Comparison of ENCODE assay signal across 14 cellular contexts in the genomic region with DNA sequence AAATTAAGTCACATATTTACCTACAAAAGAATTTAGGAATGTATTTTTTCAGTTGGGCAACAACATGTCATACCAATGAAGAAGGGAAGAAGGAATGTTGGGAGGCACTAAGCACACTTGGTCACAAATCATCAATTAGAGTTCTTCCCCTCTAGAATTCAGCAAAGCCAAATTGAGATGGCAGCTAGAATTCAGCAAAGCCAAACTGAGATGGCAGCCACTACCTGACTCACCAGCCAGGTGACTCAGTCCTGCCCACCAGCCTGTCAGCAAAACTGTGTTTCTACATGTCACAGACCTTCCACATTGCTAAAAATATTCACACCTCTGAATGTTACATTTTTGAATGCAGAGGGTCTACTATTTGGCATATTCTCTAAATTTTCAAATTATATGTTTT.
DNase-seq lines count a peak whose midpoint lies in the region; ATAC-seq and TF ChIP-seq lines count a peak whose summit lies in the region.
"Had no signal": no experiment of that assay in that cellular context is flagged by ENCODE, and none has a peak within 500 bp of the region (broad histone marks: within the 10 kb centered on the region; RNA-seq: fewer than 3 reads in every experiment).

No MANE protein-coding gene starts in this region.

- no peak overlapping the region for H4K8ac ChIP-seq in H9 (replicated peaks; ENCODE audit: insufficient read length, low read depth, low read length)

- no peak for TF ChIP-seq CTCF in choroid plexus epithelial cell (conservative IDR thresholded peaks at IDR 0.05; ENCODE audit: low read depth, low read length)
- no peak for TF ChIP-seq CTCF in H9 (conservative IDR thresholded peaks at IDR 0.05)
- no peak for TF ChIP-seq CTCF in endothelial cell (IDR thresholded peaks at IDR 0.05; ENCODE audit: unreplicated experiment)

- H3T11ph ChIP-seq in H9 (ENCODE audit: low read length) = no peak overlapping the region

- H2BK5ac ChIP-seq in H9 (ENCODE audit: insufficient read length, low read length) = no peak overlapping the region

- DNase-seq in EL (peak; percentile 9), M059J (ENCODE audit: low read depth) (peak; percentile 36), choroid plexus epithelial cell (ENCODE audit: low read depth) (peak; percentile 15), H9 (no peak), endothelial cell (ENCODE audit: low spot score) (no peak), iPS-NIHi11 (ENCODE audit: low spot score) (no peak)
- peak; percentile 12 to 20 for DNase-seq in stimulated activated CD4-positive, alpha-beta T cell treated with anti-CD3 and anti-CD28 coated beads, Interleukin-2, amount 100 ng/mL, for 24 hours
- DNase-seq: GDM1; Peyer's patch; right cardiac atrium; stimulated activated naive CD4-positive, alpha-beta T cell treated with Interleukin-2 at 50 U/mL for 16 hours had no signal

- H3K4me1 Mint-ChIP-seq in H9 (peaks cover 2 to 4% of the 10 kb centered on the region in 2 experiments; a peak in 3 of 4 replicates), endothelial cell (ENCODE audit: unreplicated experiment) (no peaks in the 10 kb centered on the region)

- H3K27ac Mint-ChIP-seq in H9 (no peak overlapping the region; a peak in 1 of 7 replicates), endothelial cell (ENCODE audit: unreplicated experiment) (no peak overlapping the region)
- H3K27ac Mint-ChIP-seq: activated T-helper 2 cell treated with anti-CD3 and anti-CD28 coated beads, Interferon-gamma antibody, Interleukin-2, Interleukin-4, amounts not matched to agents 10 μg/mL and 5 μg/mL and 100 μg/mL, durations not matched to agents 14 hours and 24 hours and 36 hours had no signal

- H3K9me3 Mint-ChIP-seq in H9 (no peaks in the 10 kb centered on the region), endothelial cell (ENCODE audit: unreplicated experiment) (no peaks in the 10 kb centered on the region)
- H3K9me3 Mint-ChIP-seq: activated T-helper 2 cell treated with anti-CD3 and anti-CD28 coated beads, Interferon-gamma antibody, Interleukin-2, Interleukin-4, amounts not matched to agents 10 μg/mL and 5 μg/mL and 100 μg/mL, durations not matched to agents 14 hours and 24 hours and 36 hours had no signal

- no peak overlapping the region for H2BK20ac ChIP-seq in H9 (ENCODE audit: low read depth, low read length, poor library complexity, severe bottlenecking)

- no peaks in the 10 kb centered on the region for H3K27me3 Mint-ChIP-seq in H9 (ENCODE audit: low read depth)
- H3K27me3 Mint-ChIP-seq in endothelial cell (ENCODE audit: unreplicated experiment) = peaks cover 3% of the 10 kb centered on the region

- no peak overlapping the region for H3K4me3 ChIP-seq in choroid plexus epithelial cell (ENCODE audit: low read depth, low read length)
- H3K4me3 ChIP-seq: Peyer's patch had no signal

- H3K27ac ChIP-seq in H9 (ENCODE audit: insufficient read length, low read depth, low read length) = no peak overlapping the region
- H3K27ac ChIP-seq: C4-2B, Peyer's patch had no signal

- H3K4ac ChIP-seq in H9 (ENCODE audit: low read depth, low read length) = no peak overlapping the region

- no peak overlapping the region for H2BK15ac ChIP-seq in H9 (ENCODE audit: low read depth, low read length)

- no peaks in the 10 kb centered on the region for H3K9me3 ChIP-seq in H9 (ENCODE audit: control insufficient read depth, low read depth, low read length)
- H3K9me3 ChIP-seq: Peyer's patch had no signal

- no peak overlapping the region for H3K18ac ChIP-seq in H9 (ENCODE audit: insufficient read length, low read depth, low read length)

- no peaks in the 10 kb centered on the region for H3K27me3 ChIP-seq in H9 (ENCODE audit: insufficient read depth, low read length)
- H3K27me3 ChIP-seq: Peyer's patch had no signal

- no peak overlapping the region for H2BK120ac ChIP-seq in H9 (ENCODE audit: low read depth, low read length, poor library complexity, severe bottlenecking)

- H3K23me2 ChIP-seq in H9 (ENCODE audit: insufficient read length, low read depth, low read length, poor library complexity, severe bottlenecking) = no peaks in the 10 kb centered on the region

- H3K79me1 ChIP-seq in H9 (ENCODE audit: insufficient read depth, low read depth, low read length, poor library complexity, severe bottlenecking) = no peaks in the 10 kb centered on the region

- no peaks in the 10 kb centered on the region for H4K20me1 ChIP-seq in H9 (ENCODE audit: control insufficient read depth, insufficient read depth, insufficient read length)

- H3K56ac ChIP-seq in H9 (ENCODE audit: insufficient read length, low read depth, low read length) = no peak overlapping the region

- no peak overlapping the region for H4K5ac ChIP-seq in H9 (ENCODE audit: insufficient read length, low read depth, low read length)

- H3K4me3 Mint-ChIP-seq in H9 (no peak overlapping the region), endothelial cell (ENCODE audit: unreplicated experiment) (no peak overlapping the region)

- ATAC-seq in GM18519 (IDR thresholded peaks at IDR 0.05; ENCODE audit: low FRiP score, unreplicated experiment) = no peak
- ATAC-seq: right cardiac atrium had no signal

- no peaks in the 10 kb centered on the region for H3K79me2 ChIP-seq in H9 (ENCODE audit: insufficient read depth, low read length)

- no peak overlapping the region for H2AFZ ChIP-seq in H9 (ENCODE audit: low read length)

- H4K91ac ChIP-seq in H9 (ENCODE audit: insufficient read length, low read depth, low read length) = no peak overlapping the region

- no peak overlapping the region for H3K14ac ChIP-seq in H9 (ENCODE audit: insufficient read depth, low read length)

- no peak overlapping the region for H2BK12ac ChIP-seq in H9 (ENCODE audit: insufficient read length, low read depth, low read length)

- H2AK5ac ChIP-seq in H9 (ENCODE audit: insufficient read length, low read length) = no peak overlapping the region

- H3K4me2 ChIP-seq in H9 (ENCODE audit: insufficient read depth, insufficient read length, low read length) = no peak overlapping the region

- H3K36me3 Mint-ChIP-seq in H9 (ENCODE audit: insufficient read depth in 1 of 3, low read depth in 3 of 3) = no peaks in the 10 kb centered on the region
- no peaks in the 10 kb centered on the region for H3K36me3 Mint-ChIP-seq in endothelial cell (ENCODE audit: low read depth, unreplicated experiment)

- H3K23ac ChIP-seq in H9 (ENCODE audit: insufficient read length, low read depth, low read length) = no peak overlapping the region

- H3K9ac ChIP-seq in H9 (ENCODE audit: extremely low read depth, insufficient read length, low read length) = no peak overlapping the region

- no peaks in the 10 kb centered on the region; the same call in 1 of the 2 replicates for H3K4me1 ChIP-seq in H9 (ENCODE audit: insufficient read depth, low read length)

Comparison
In these comparisons a context has a peak if more than half of its experiments do, and no peak if none do; other contexts are left out.
1. DNase-seq: peak in EL (single experiment), M059J (single experiment), choroid plexus epithelial cell (single experiment) and stimulated activated CD4-positive, alpha-beta T cell treated with anti-CD3 and anti-CD28 coated beads, Interleukin-2, amount 100 ng/mL, for 24 hours (2 of 2); none in H9 (single experiment), endothelial cell (single experiment) and iPS-NIHi11 (single experiment).